ENCODE assay signal across 14 cellular contexts in genomic region chr3:100465871-100466777, GRCh38. TPM values are rescaled to one million over a fixed set of nuclear protein-coding genes. Genes with fewer than 3 reads are reported as not detected.
DNase-seq lines count a peak whose midpoint lies in the region; ATAC-seq, FAIRE-seq and TF ChIP-seq lines count a peak whose summit lies in the region.
"Had no signal": no experiment of that assay in that cellular context is flagged by ENCODE, and none has a peak within 500 bp of the region (broad histone marks: within the 10 kb centered on the region; RNA-seq: fewer than 3 reads in every experiment).

No MANE protein-coding gene starts in this region.

- H3K79me2 ChIP-seq in H1 (ENCODE audit: control insufficient read depth in 1 of 2, insufficient read depth in 2 of 2, low read length in 2 of 2) = no peaks in the 10 kb centered on the region

- no peak overlapping the region for H2BK120ac ChIP-seq in H1 (replicated peaks; ENCODE audit: low read depth, low read length)

- no peak overlapping the region for H2BK20ac ChIP-seq in H1 (ENCODE audit: low read length)

- FAIRE-seq in H1 (lab: Jason Lieb, UNC) = no peak

- no peak for TF ChIP-seq EP300 in H1 (IDR thresholded peaks at IDR 0.05; ENCODE audit: borderline replicate concordance in 1 of 2, low read depth in 2 of 2, low read length in 2 of 2)

- no peak overlapping the region for H3K4me2 ChIP-seq in H1 (ENCODE audit: insufficient read depth in 1 of 2, low read depth in 2 of 2, low read length in 2 of 2)

- H4K5ac ChIP-seq in H1 (ENCODE audit: insufficient read length, low read depth, low read length) = no peak overlapping the region

- H3K18ac ChIP-seq in H1 (ENCODE audit: extremely low read depth, low read length) = no peak overlapping the region

- no peak overlapping the region for H2BK5ac ChIP-seq in H1 (ENCODE audit: low read depth, low read length)

- TF ChIP-seq POLR2A in H1 (IDR thresholded peaks at IDR 0.05; ENCODE audit: control extremely low read depth in 1 of 2, low read depth in 2 of 2, low read length in 2 of 2) = no peak

- no peak overlapping the region for H3K56ac ChIP-seq in H1 (replicated peaks; ENCODE audit: insufficient read length, low read depth, low read length)

- no peaks in the 10 kb centered on the region for H3K79me1 ChIP-seq in H1 (ENCODE audit: low read depth, low read length)

- H3K27ac ChIP-seq in H1 (ENCODE audit: low read depth, low read length) = no peak overlapping the region

- peak overlapping the region; percentile 51; the same call in 1 of the 2 replicates for H2AFZ ChIP-seq in H1 (ENCODE audit: low read length)

- H3K4ac ChIP-seq in H1 (replicated peaks; ENCODE audit: insufficient read length, low read depth, low read length) = no peak overlapping the region

- no peak for TF ChIP-seq CTCF in GM10248 (IDR thresholded peaks at IDR 0.05; ENCODE audit: control extremely low read depth, extremely low read depth, low read depth, missing control alignments)
- no peak for TF ChIP-seq CTCF in H1 (IDR thresholded peaks at IDR 0.05; ENCODE audit: control extremely low read depth in 1 of 3, insufficient read depth in 1 of 3, low read depth in 1 of 3, low read length in 3 of 3)

- no peaks in the 10 kb centered on the region for H4K20me1 ChIP-seq in H1 (replicated peaks in 1 of 2; ENCODE audit: control insufficient read depth in 1 of 2, insufficient read depth in 2 of 2, low read length in 2 of 2)

- H2BK12ac ChIP-seq in H1 (ENCODE audit: low read depth, low read length) = no peak overlapping the region

- DNase-seq in GM10248 (ENCODE audit: extremely low spot score) (peak; percentile 31), H1 (ENCODE audit: low read depth in 1 of 2, low spot score in 2 of 2) (no peak), superior temporal gyrus (ENCODE audit: extremely low spot score) (no peak), GDM1 (lab: John Stamatoyannopoulos, UW) (no peak)
- DNase-seq: activated CD4-positive, alpha-beta T cell treated with anti-CD3 and anti-CD28 coated beads, Interleukin-2, amount 50 U/mL, for 1 hour; DMS 273 treated with DMSO at 0.1 percent for 48 hours; immature natural killer cell; NCI-H1048; stimulated activated CD4-positive, alpha-beta T cell treated with anti-CD3 and anti-CD28 coated beads, Interleukin-1b, Interleukin-23, amount 100 ng/mL, for 48 hours had no signal

- H3K36me3 ChIP-seq in H1 (ENCODE audit: control insufficient read depth in 2 of 4, insufficient read depth in 4 of 4, low read length in 3 of 4) = peaks cover 0 to 3% (median 0%) of the 10 kb centered on the region in 4 experiments; a peak in 1 of 8 replicates

- TF ChIP-seq RAD21 in H1 (IDR thresholded peaks at IDR 0.05 in 1 of 2, conservative IDR thresholded peaks at IDR 0.05 in 1 of 2; ENCODE audit: low read depth in 2 of 2, low read length in 2 of 2) = no peak

- no peak overlapping the region for H4K91ac ChIP-seq in H1 (replicated peaks; ENCODE audit: insufficient read length, low read length)

- WGBS in H1 (ENCODE audit: extremely low coverage in 1 of 2, insufficient coverage in 1 of 2, insufficient read length in 1 of 2, insufficient replicate concordance in 2 of 2, low coverage in 1 of 2, low lambda C conversion rate in 2 of 2, missing lambda C conversion rate in 1 of 2), 2 experiments = 86% methylated on average over 3 of the region's 3 CpGs; no CpG with 5 or more reads in 1 of the 2 experiments

- no peak overlapping the region for H3K23ac ChIP-seq in H1 (ENCODE audit: insufficient read length)

- H3K14ac ChIP-seq in H1 (ENCODE audit: insufficient read length) = no peak overlapping the region

- no peaks in the 10 kb centered on the region for H3K4me1 ChIP-seq in H1 (replicated peaks in 1 of 4; ENCODE audit: control insufficient read depth in 3 of 4, insufficient read depth in 4 of 4, low read length in 3 of 4)

- CTCF ChIA-PET in GM10248 (lab: Yijun Ruan, JAX) (interaction anchor here (0.8 to 9.8 kb wide), 9 partner anchors 9 to 331 kb away, joined by 3 to 193 read pairs (median 3); no protein-coding TSS in a partner anchor), H1 (lab: Charles Lee; ENCODE audit: partially characterized antibody) (interaction anchor here (0.6 to 15.5 kb wide), 8 partner anchors 13 to 311 kb away, joined by 3 to 229 read pairs (median 4); no protein-coding TSS in a partner anchor)

- peaks cover 20 to 25% of the 10 kb centered on the region in 2 experiments for H3K9me3 ChIP-seq in H1 (ENCODE audit: insufficient read depth in 2 of 2, low read depth in 1 of 2, low read length in 1 of 2)

- no peak overlapping the region for H3K9ac ChIP-seq in H1 (replicated peaks in 1 of 4; ENCODE audit: extremely low read depth in 1 of 4, low read depth in 3 of 4, low read length in 3 of 4)

- H3K4me3 ChIP-seq in H1 (ENCODE audit: extremely low read depth in 1 of 4, insufficient read depth in 2 of 4, low read depth in 3 of 4, low read length in 4 of 4) = no peak overlapping the region

- no peak overlapping the region for H4K8ac ChIP-seq in H1 (ENCODE audit: extremely low read depth, insufficient read depth, low read length)

- POLR2A ChIA-PET in GM10248 (lab: Yijun Ruan, JAX) (no interaction called here), H1 (lab: Charles Lee; ENCODE audit: partially characterized antibody) (interaction anchor here (0.6 kb wide), 1 partner anchor 80 kb away, joined by 3 read pairs; no protein-coding TSS in a partner anchor)

- no peak overlapping the region for H2BK15ac ChIP-seq in H1 (ENCODE audit: low read length)

- ATAC-seq in GM19372 (IDR thresholded peaks at IDR 0.05; ENCODE audit: low read depth, unreplicated experiment) (peak; percentile 43), HG03520 (IDR thresholded peaks at IDR 0.05; ENCODE audit: unreplicated experiment) (peak; percentile 61), HG03196 (IDR thresholded peaks at IDR 0.05; ENCODE audit: unreplicated experiment) (no peak), GM21447 (IDR thresholded peaks at IDR 0.05; ENCODE audit: unreplicated experiment) (no peak)
- ATAC-seq: Panc1 had no signal

- no peak overlapping the region for H2AK5ac ChIP-seq in H1 (ENCODE audit: low read depth, low read length)

- no peaks in the 10 kb centered on the region for H3K23me2 ChIP-seq in H1 (ENCODE audit: low read depth, low read length)

- H3K27me3 ChIP-seq in H1 (replicated peaks in 1 of 4; ENCODE audit: control insufficient read depth in 3 of 4, extremely low read depth in 1 of 4, insufficient read depth in 3 of 4, low read length in 3 of 4) = no peaks in the 10 kb centered on the region; a peak in 1 of 7 replicates

TF ChIP-seq in H1, 55 proteins besides CTCF, POLR2A, EP300 and RAD21:
- TF ChIP-seq CTBP2 (IDR thresholded peaks at IDR 0.05; ENCODE audit: borderline replicate concordance, insufficient read depth, insufficient read length, low read length) (no peak), YY1 (IDR thresholded peaks at IDR 0.05; ENCODE audit: low read depth, low read length) (no peak), CBX5 (IDR thresholded peaks at IDR 0.05; ENCODE audit: low read depth, low read length) (no peak), HDAC2 (IDR thresholded peaks at IDR 0.05; ENCODE audit: borderline replicate concordance in 1 of 2, low read depth in 2 of 2, low read length in 2 of 2) (no peak), E2F6 (IDR thresholded peaks at IDR 0.05) (no peak), POLR2AphosphoS5 (IDR thresholded peaks at IDR 0.05; ENCODE audit: low read depth, low read length) (no peak), SP2 (IDR thresholded peaks at IDR 0.05; ENCODE audit: low read length) (no peak), TAF1 (IDR thresholded peaks at IDR 0.05; ENCODE audit: low read depth, low read length) (no peak), RBBP5 (IDR thresholded peaks at IDR 0.05; ENCODE audit: borderline replicate concordance, low read depth, low read length) (no peak), CEBPB (IDR thresholded peaks at IDR 0.05; ENCODE audit: low read depth, low read length) (no peak), EGR1 (IDR thresholded peaks at IDR 0.05; ENCODE audit: borderline replicate concordance, low read depth, low read length) (no peak), JUN (IDR thresholded peaks at IDR 0.05; ENCODE audit: low read depth, low read length) (no peak), GTF2F1 (IDR thresholded peaks at IDR 0.05; ENCODE audit: borderline replicate concordance, low read depth, low read length) (no peak), RFX5 (IDR thresholded peaks at IDR 0.05; ENCODE audit: borderline replicate concordance, low read depth, low read length) (no peak), CHD1 (IDR thresholded peaks at IDR 0.05; ENCODE audit: low read depth, low read length) (no peak), USF2 (IDR thresholded peaks at IDR 0.05; ENCODE audit: low read length) (no peak), SP1 (IDR thresholded peaks at IDR 0.05; ENCODE audit: low read depth, low read length) (no peak), CBX8 (IDR thresholded peaks at IDR 0.05; ENCODE audit: borderline replicate concordance, low read depth, low read length) (no peak)

RNA-seq across cellular contexts. Expression of gene TMEM45A, which starts 26.3 kb away (rescaled TPM):
- 12.3 and 12.9 TPM in 2 replicates for total RNA-seq in H1 (2021; fragmentation: NEBNext Ultra II Directional; extraction: Animal tissue kit (Norgen Biotek cat#: 25700))
- polyA plus RNA-seq in H1 (2011; rRNA removed) = 6.9 and 14.2 TPM in 2 replicates
- polyA plus RNA-seq in H1 (2011; cell fraction: cytosol; rRNA removed) = 12.0 TPM
- polyA plus RNA-seq in H1 (2011; cell fraction: nucleus; rRNA removed) = 2.6 TPM
- polyA plus RNA-seq in H1 (2012, experiment 1 of 2) = 10.3 to 17.0 TPM (median 11.2 TPM) in 4 replicates
- polyA plus RNA-seq in H1 (2012, experiment 2 of 2) = 7.0 TPM
- 15.7 TPM for polyA plus RNA-seq in H1 (2013, experiment 1 of 2)
- 15.6 TPM for polyA plus RNA-seq in H1 (2013, experiment 2 of 2)
- 9.6 and 10.0 TPM in 2 replicates for polyA minus RNA-seq in H1 (2011; rRNA and poly(A)+ RNA removed)
- polyA minus RNA-seq in H1 (2011; cell fraction: cytosol; rRNA and poly(A)+ RNA removed) = 4.4 TPM
- 4.7 TPM for polyA minus RNA-seq in H1 (2011; cell fraction: nucleus; rRNA and poly(A)+ RNA removed)

Comparison
In these comparisons a context has a peak if more than half of its experiments do, and no peak if none do; other contexts are left out.
1. ATAC-seq: peak in GM19372 (single experiment) and HG03520 (single experiment); none in HG03196 (single experiment) and GM21447 (single experiment).